In genomic region chr14:92033912-92034687, GRCh38 we compare ENCODE assay signal across 21 cellular contexts. TPM values are rescaled to one million over a fixed set of nuclear protein-coding genes. Genes with fewer than 3 reads are reported as not detected.
DNase-seq lines count a peak whose midpoint lies in the region; ATAC-seq, FAIRE-seq and TF ChIP-seq lines count a peak whose summit lies in the region.
"Had no signal": no experiment of that assay in that cellular context is flagged by ENCODE, and none has a peak within 500 bp of the region (broad histone marks: within the 10 kb centered on the region; RNA-seq: fewer than 3 reads in every experiment).

No MANE protein-coding gene starts in this region.

- H3K27me3 Mint-ChIP-seq in CD14-positive monocyte (ENCODE audit: low read depth in 3 of 3) (no peaks in the 10 kb centered on the region), brain (peaks cover 3% of the 10 kb centered on the region)
- H3K27me3 Mint-ChIP-seq in naive thymus-derived CD8-positive, alpha-beta T cell, result no peaks in the 10 kb centered on the region
- H3K27me3 Mint-ChIP-seq: activated CD4-positive, alpha-beta memory T cell treated with anti-CD3 and anti-CD28 coated beads for 36 hours; activated naive CD4-positive, alpha-beta T cell treated with anti-CD3 and anti-CD28 coated beads, Interleukin-2, amount 10 ng/mL, durations not matched to agents 7 days and 5 days; effector memory CD8-positive, alpha-beta T cell had no signal

- H3K4me1 Mint-ChIP-seq in CD14-positive monocyte (peaks cover 25% of the 10 kb centered on the region), brain (peaks cover 38% of the 10 kb centered on the region)
- peaks cover 22 to 56% (median 48%) of the 10 kb centered on the region in 4 donors for H3K4me1 Mint-ChIP-seq in naive thymus-derived CD8-positive, alpha-beta T cell

- TF ChIP-seq CTCF in CD14-positive monocyte (IDR thresholded peaks at IDR 0.05), result no peak
- TF ChIP-seq CTCF in brain (conservative IDR thresholded peaks at IDR 0.05), result no peak

- POLR2A ChIA-PET in naive thymus-derived CD8-positive, alpha-beta T cell (lab: Charles Lee), result interaction anchor here (0.8 kb wide), 1 partner anchor 72 kb away, joined by 3 read pairs; the partner anchor contains the start of gene ATXN3

- H3K36me3 Mint-ChIP-seq in CD14-positive monocyte, result peaks cover 21 to 34% of the 10 kb centered on the region in 2 donors
- peaks cover 66% of the 10 kb centered on the region for H3K36me3 Mint-ChIP-seq in brain
- H3K36me3 Mint-ChIP-seq in naive thymus-derived CD8-positive, alpha-beta T cell, result peaks cover 0 to 31% (median 8%) of the 10 kb centered on the region in 3 donors

- in situ Hi-C loops in KBM-7 (cut with MboI; ENCODE audit: low pct_unique_long_range_greater_than_20kb, low sequenced_read_pairs), result no loop called here

- FAIRE-seq in GM12891 (lab: Jason Lieb, UNC), result no peak
- FAIRE-seq: GM18507, kidney had no signal

- H3K27ac Mint-ChIP-seq in CD14-positive monocyte, result peak overlapping the region in 4 of 7 donors; percentile 0 to 55 (median 11)
- H3K27ac Mint-ChIP-seq in brain, result peak overlapping the region in 4 of 5 experiments; percentile 20 to 64 (median 44)
- peak overlapping the region; percentile 36 to 88 (median 71) for H3K27ac Mint-ChIP-seq in naive thymus-derived CD8-positive, alpha-beta T cell
- H3K27ac Mint-ChIP-seq: activated CD4-positive, alpha-beta memory T cell treated with anti-CD3 and anti-CD28 coated beads for 36 hours; activated naive CD4-positive, alpha-beta T cell treated with anti-CD3 and anti-CD28 coated beads, Interleukin-2, amount 10 ng/mL, durations not matched to agents 7 days and 5 days had no signal

- ATAC-seq in naive thymus-derived CD8-positive, alpha-beta T cell, result no peak
- ATAC-seq: effector memory CD8-positive, alpha-beta T cell; gastrocnemius medialis; right cardiac atrium had no signal

- no peak for DNase-seq in CD14-positive monocyte (ENCODE audit: low spot score)
- DNase-seq in KBM-7, result peak; percentile 28
- no peak for DNase-seq in naive thymus-derived CD8-positive, alpha-beta T cell
- DNase-seq in cerebellar cortex (ENCODE audit: low spot score), result no peak
- no peak for DNase-seq in medulla oblongata (ENCODE audit: extremely low spot score)
- no peak for DNase-seq in head of caudate nucleus
- DNase-seq in GM12891 (ENCODE audit: insufficient read length, low spot score), result no peak
- DNase-seq: activated CD4-positive, alpha-beta memory T cell treated with anti-CD3 and anti-CD28 coated beads for 36 hours; activated naive CD4-positive, alpha-beta T cell treated with anti-CD3 and anti-CD28 coated beads, Interleukin-2, amount 10 ng/mL, durations not matched to agents 7 days and 5 days; effector memory CD8-positive, alpha-beta T cell; gastrocnemius medialis; kidney; NCI-H1417; NCI-H2107; NCI-H510A treated with DMSO at 0.1 percent for 48 hours; ovary; right cardiac atrium; substantia nigra; T-helper 2 cell had no signal

- H3K4me3 Mint-ChIP-seq in CD14-positive monocyte, result no peak overlapping the region
- H3K4me3 Mint-ChIP-seq in brain, result peak overlapping the region in 1 of 5 experiments; percentile 44
- peak overlapping the region in 6 of 10 donors; percentile 2 to 57 (median 30) for H3K4me3 Mint-ChIP-seq in naive thymus-derived CD8-positive, alpha-beta T cell
- H3K4me3 Mint-ChIP-seq: activated CD4-positive, alpha-beta memory T cell treated with anti-CD3 and anti-CD28 coated beads for 36 hours; activated naive CD4-positive, alpha-beta T cell treated with anti-CD3 and anti-CD28 coated beads, Interleukin-2, amount 10 ng/mL, durations not matched to agents 7 days and 5 days; effector memory CD8-positive, alpha-beta T cell had no signal

- TF ChIP-seq POLR2A in GM12891 (IDR thresholded peaks at IDR 0.05; ENCODE audit: low read depth, low read length), result no peak

- intact Hi-C loops in CD14-positive monocyte (cut with micrococcal nuclease), result no loop called here
- intact Hi-C loops in head of caudate nucleus (cut with DNase I), result no loop called here

- H3K9me3 Mint-ChIP-seq in CD14-positive monocyte, result peaks cover 0 to 3% (median 0%) of the 10 kb centered on the region in 7 donors
- H3K9me3 Mint-ChIP-seq in brain, result peaks cover 0 to 4% (median 0%) of the 10 kb centered on the region in 5 experiments
- H3K9me3 Mint-ChIP-seq in naive thymus-derived CD8-positive, alpha-beta T cell, result no peaks in the 10 kb centered on the region
- H3K9me3 Mint-ChIP-seq: activated CD4-positive, alpha-beta memory T cell treated with anti-CD3 and anti-CD28 coated beads for 36 hours; activated naive CD4-positive, alpha-beta T cell treated with anti-CD3 and anti-CD28 coated beads, Interleukin-2, amount 10 ng/mL, durations not matched to agents 7 days and 5 days; effector memory CD8-positive, alpha-beta T cell had no signal

TF ChIP-seq in GM12891, 5 proteins besides CTCF, POLR2A, EP300 and RAD21:
- TF ChIP-seq PAX5 (IDR thresholded peaks at IDR 0.05; ENCODE audit: insufficient read depth, low read length, severe bottlenecking) (no peak), TAF1 (IDR thresholded peaks at IDR 0.05; ENCODE audit: low read depth, low read length) (no peak)

RNA-seq across cellular contexts. Expression of gene TRIP11, which starts 5.8 kb away (rescaled TPM):
- polyA plus RNA-seq in CD14-positive monocyte (10 to 100 TPM; 13.4 to 15.6 TPM), brain (ENCODE audit: insufficient read depth, low read depth, low replicate concordance) (2.0 TPM)
- total RNA-seq in naive thymus-derived CD8-positive, alpha-beta T cell, result 10 to 100 TPM; 70.8 to 76.3 TPM
- 10 to 100 TPM; 31.4 to 57.6 (median 50.8) TPM for polyA plus RNA-seq in naive thymus-derived CD8-positive, alpha-beta T cell
- 8.8 TPM for polyA plus RNA-seq in GM12891 (2012; ENCODE audit: low read depth, missing spikeins)

Comparison
In these comparisons a context has a peak if more than half of its experiments do, and no peak if none do; other contexts are left out.
1. H3K27ac Mint-ChIP-seq: peak in every context shown above with its lines; median percentile 71 in naive thymus-derived CD8-positive, alpha-beta T cell; 44 in brain; 11 in CD14-positive monocyte.
2. H3K4me3 Mint-ChIP-seq: peak in naive thymus-derived CD8-positive, alpha-beta T cell (6 of 10); none in CD14-positive monocyte (0 of 2).